Comparison of ENCODE assay signal across 2 cellular contexts in genomic region chr17:73126716-73127473, GRCh38.
TF ChIP-seq lines count a peak whose summit lies in the region.

No MANE protein-coding gene starts in this region.

TF ChIP-seq in GM23338, 12 proteins besides CTCF, POLR2A, EP300 and RAD21:
- TF ChIP-seq, protein P1, sequence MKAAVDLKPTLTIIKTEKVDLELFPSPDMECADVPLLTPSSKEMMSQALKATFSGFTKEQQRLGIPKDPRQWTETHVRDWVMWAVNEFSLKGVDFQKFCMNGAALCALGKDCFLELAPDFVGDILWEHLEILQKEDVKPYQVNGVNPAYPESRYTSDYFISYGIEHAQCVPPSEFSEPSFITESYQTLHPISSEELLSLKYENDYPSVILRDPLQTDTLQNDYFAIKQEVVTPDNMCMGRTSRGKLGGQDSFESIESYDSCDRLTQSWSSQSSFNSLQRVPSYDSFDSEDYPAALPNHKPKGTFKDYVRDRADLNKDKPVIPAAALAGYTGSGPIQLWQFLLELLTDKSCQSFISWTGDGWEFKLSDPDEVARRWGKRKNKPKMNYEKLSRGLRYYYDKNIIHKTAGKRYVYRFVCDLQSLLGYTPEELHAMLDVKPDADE (IDR thresholded peaks at IDR 0.05), result no peak
TF ChIP-seq in GM23338: peak in this region for 0.

TF ChIP-seq in H1, 55 proteins besides CTCF, POLR2A, EP300 and RAD21:
- TF ChIP-seq CREB1 (IDR thresholded peaks at IDR 0.05) (no peak), YY1 (IDR thresholded peaks at IDR 0.05; ENCODE audit: low read depth, low read length) (no peak), EGR1 (IDR thresholded peaks at IDR 0.05; ENCODE audit: borderline replicate concordance, low read depth, low read length) (no peak), ATF2 (IDR thresholded peaks at IDR 0.05; ENCODE audit: low read length) (no peak), SUZ12 (IDR thresholded peaks at IDR 0.05; ENCODE audit: low read length) (no peak), SP4 (IDR thresholded peaks at IDR 0.05; ENCODE audit: low read length) (no peak), GABPA (IDR thresholded peaks at IDR 0.05; ENCODE audit: borderline replicate concordance, insufficient read depth, low read length) (no peak), EZH2 (IDR thresholded peaks at IDR 0.05; ENCODE audit: low read depth, low read length, severe bottlenecking) (no peak), BRCA1 (IDR thresholded peaks at IDR 0.05; ENCODE audit: low read depth, low read length) (no peak), HDAC2 (IDR thresholded peaks at IDR 0.05; ENCODE audit: borderline replicate concordance in 1 of 2, low read depth in 2 of 2, low read length in 2 of 2) (no peak), JUN (IDR thresholded peaks at IDR 0.05; ENCODE audit: low read depth, low read length) (no peak)
- TF ChIP-seq, protein P2, sequence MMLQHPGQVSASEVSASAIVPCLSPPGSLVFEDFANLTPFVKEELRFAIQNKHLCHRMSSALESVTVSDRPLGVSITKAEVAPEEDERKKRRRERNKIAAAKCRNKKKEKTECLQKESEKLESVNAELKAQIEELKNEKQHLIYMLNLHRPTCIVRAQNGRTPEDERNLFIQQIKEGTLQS (IDR thresholded peaks at IDR 0.05; ENCODE audit: insufficient read depth, low read depth, low read length), result no peak
